In genomic region chr20:63411151-63411897, GRCh38 we compare ENCODE assay signal across 24 cellular contexts. TPM values are rescaled to one million over a fixed set of nuclear protein-coding genes. Genes with fewer than 3 reads are reported as not detected.
DNase-seq lines count a peak whose midpoint lies in the region; ATAC-seq, FAIRE-seq and TF ChIP-seq lines count a peak whose summit lies in the region.
"Had no signal": no experiment of that assay in that cellular context is flagged by ENCODE, and none has a peak within 500 bp of the region (broad histone marks: within the 10 kb centered on the region; RNA-seq: fewer than 3 reads in every experiment).

No MANE protein-coding gene starts in this region.

- H2BK12ac ChIP-seq in H9 (ENCODE audit: insufficient read length, low read depth, low read length), result no peak overlapping the region

- no peaks in the 10 kb centered on the region for H3K79me2 ChIP-seq in HepG2 (ENCODE audit: insufficient read depth, low read length)
- no peaks in the 10 kb centered on the region for H3K79me2 ChIP-seq in H9 (ENCODE audit: insufficient read depth, low read length)

- H3K36me3 ChIP-seq in HepG2 (replicated peaks in 1 of 2; ENCODE audit: control insufficient read depth in 1 of 2, insufficient read depth in 2 of 2, low read length in 2 of 2), result no peaks in the 10 kb centered on the region
- H3K36me3 ChIP-seq in right lobe of liver, result no peaks in the 10 kb centered on the region
- no peaks in the 10 kb centered on the region for H3K36me3 ChIP-seq in CD8-positive, alpha-beta memory T cell (ENCODE audit: insufficient read depth, low read length)

- no peak for TF ChIP-seq POLR2A in HepG2 (IDR thresholded peaks at IDR 0.05; ENCODE audit: insufficient read depth in 1 of 2, low read depth in 2 of 2, low read length in 2 of 2)
- TF ChIP-seq POLR2A in right lobe of liver (IDR thresholded peaks at IDR 0.05), result no peak

- no peak overlapping the region for H3K23ac ChIP-seq in H9 (ENCODE audit: insufficient read length, low read depth, low read length)

- FAIRE-seq in HepG2 (lab: Jason Lieb, UNC), result no peak
- FAIRE-seq: D721Med had no signal

- no peak for TF ChIP-seq CTCF in HepG2 (CRISPR knock-in tag; IDR thresholded peaks at IDR 0.05)
- TF ChIP-seq CTCF in right lobe of liver (IDR thresholded peaks at IDR 0.05), result no peak
- TF ChIP-seq CTCF in H9 (conservative IDR thresholded peaks at IDR 0.05), result peak; percentile 25; the same call in 1 of the 3 replicates
- no peak for TF ChIP-seq CTCF in glutamatergic neuron (IDR thresholded peaks at IDR 0.05; ENCODE audit: partially characterized antibody, unreplicated experiment)

- in situ Hi-C loops in HepG2 (cut with HindIII; ENCODE audit: extremely low pct_ligation_motif_present, low pct_unique_long_range_greater_than_20kb), result no loop called here

- no peak overlapping the region for H3K56ac ChIP-seq in H9 (ENCODE audit: insufficient read length, low read depth, low read length)

- no peak overlapping the region for H2AFZ ChIP-seq in HepG2 (ENCODE audit: low read length)
- H2AFZ ChIP-seq in H9 (ENCODE audit: low read length), result no peak overlapping the region

- DNase-seq in HepG2 (ENCODE audit: low spot score) (no peak), right lobe of liver (no peak), H9 (no peak), glutamatergic neuron (no peak), globus pallidus (ENCODE audit: low spot score) (no peak)
- DNase-seq in CD8-positive, alpha-beta memory T cell, result no peak
- DNase-seq: ACHN; DMS53; GF-D8; H7; Kasumi-1; NCI-H1694; NCI-H2171; NCI-H345; NCI-H524; NCI-H774; NK-92 treated with Interleukin-12 subunit alpha and Interleukin-12 subunit beta, amount 100 ng/mL, for 24 hours; SIG-M5; SK-N-SH had no signal

- whole genome bisulfite sequencing in HepG2 (ENCODE audit: low lambda C conversion rate), result 36% methylated on average over 16 of the region's 27 CpGs
- 20% methylated on average over 4 of the region's 27 CpGs for WGBS in right lobe of liver (ENCODE audit: insufficient coverage, low coverage, low lambda C conversion rate, missing lambda C conversion rate)
- WGBS in H9 (ENCODE audit: extremely low coverage, insufficient read length, low lambda C conversion rate), result no CpG with 5 or more reads among the region's 27 CpGs

- H2BK5ac ChIP-seq in H9 (ENCODE audit: insufficient read length, low read length), result no peak overlapping the region

- H3K4me3 Mint-ChIP-seq in H9 (0 out of 5 replicates have a peak overlapping the region, but pooled peaks of 1 of the 2 experiments have one; percentile 3), glutamatergic neuron (ENCODE audit: unreplicated experiment) (no peak overlapping the region)
- H3K4me3 Mint-ChIP-seq in CD8-positive, alpha-beta memory T cell, result no peak overlapping the region

- intact Hi-C loops in HepG2 (cut with micrococcal nuclease; ENCODE audit: unreplicated experiment) (no loop called here), right lobe of liver (cut with DNase I) (no loop called here)

- no peak overlapping the region for H3K9ac ChIP-seq in HepG2 (ENCODE audit: insufficient read depth, low read depth, low read length)
- H3K9ac ChIP-seq in H9 (ENCODE audit: extremely low read depth, insufficient read length, low read length), result no peak overlapping the region
- H3K9ac ChIP-seq: SK-N-SH had no signal

- H3K79me1 ChIP-seq in H9 (ENCODE audit: insufficient read depth, low read depth, low read length, poor library complexity, severe bottlenecking), result no peaks in the 10 kb centered on the region

- no peak overlapping the region for H4K5ac ChIP-seq in H9 (ENCODE audit: insufficient read length, low read depth, low read length)

- H3K9me3 Mint-ChIP-seq in H9 (no peaks in the 10 kb centered on the region), glutamatergic neuron (ENCODE audit: unreplicated experiment) (peaks cover 16% of the 10 kb centered on the region)
- no peaks in the 10 kb centered on the region for H3K9me3 Mint-ChIP-seq in CD8-positive, alpha-beta memory T cell

- TF ChIP-seq EP300 in HepG2 (IDR thresholded peaks at IDR 0.05; ENCODE audit: low read depth in 2 of 2, low read length in 2 of 2) (no peak), HepG2 (CRISPR knock-in tag; IDR thresholded peaks at IDR 0.05; ENCODE audit: borderline replicate concordance) (no peak)

- H3K27me3 ChIP-seq in HepG2 (ENCODE audit: control insufficient read depth in 1 of 2, insufficient read depth in 2 of 2, low read length in 2 of 2) (peaks cover 53 to 92% of the 10 kb centered on the region in 2 experiments), right lobe of liver (no peaks in the 10 kb centered on the region), H9 (ENCODE audit: insufficient read depth, low read length) (no peaks in the 10 kb centered on the region)
- no peaks in the 10 kb centered on the region for H3K27me3 ChIP-seq in CD8-positive, alpha-beta memory T cell (ENCODE audit: insufficient read depth, low read length, poor library complexity, severe bottlenecking)

- H3K4me2 ChIP-seq in HepG2 (ENCODE audit: low read depth, low read length), result no peak overlapping the region
- no peak overlapping the region for H3K4me2 ChIP-seq in H9 (ENCODE audit: insufficient read depth, insufficient read length, low read length)
- H3K4me2 ChIP-seq: SK-N-SH had no signal

- H3K27me3 Mint-ChIP-seq in H9 (ENCODE audit: low read depth), result no peaks in the 10 kb centered on the region
- H3K27me3 Mint-ChIP-seq in glutamatergic neuron (ENCODE audit: unreplicated experiment), result peaks cover 11% of the 10 kb centered on the region
- peaks cover 4 to 5% of the 10 kb centered on the region in 2 donors for H3K27me3 Mint-ChIP-seq in CD8-positive, alpha-beta memory T cell

- H3K27ac Mint-ChIP-seq in H9, result peak overlapping the region in 1 of 3 experiments; percentile 80; a peak in 2 of 7 replicates
- H3K27ac Mint-ChIP-seq in glutamatergic neuron (ENCODE audit: unreplicated experiment), result peak overlapping the region; percentile 28
- H3K27ac Mint-ChIP-seq in CD8-positive, alpha-beta memory T cell, result no peak overlapping the region

- H3K4me1 Mint-ChIP-seq in H9 (peaks cover 0 to 11% of the 10 kb centered on the region in 2 experiments; a peak in 2 of 4 replicates), glutamatergic neuron (ENCODE audit: low read depth, unreplicated experiment) (peaks cover 13% of the 10 kb centered on the region)
- H3K4me1 Mint-ChIP-seq in CD8-positive, alpha-beta memory T cell, result peaks cover 0 to 4% (median 2%) of the 10 kb centered on the region in 3 donors

- no peak overlapping the region for H4K91ac ChIP-seq in H9 (ENCODE audit: insufficient read length, low read depth, low read length)

- no peak overlapping the region for H4K8ac ChIP-seq in H9 (replicated peaks; ENCODE audit: insufficient read length, low read depth, low read length)

- POLR2A ChIA-PET in HepG2 (lab: Yijun Ruan, JAX), result no interaction called here
- POLR2A ChIA-PET in CD8-positive, alpha-beta memory T cell (lab: Charles Lee), result no interaction called here

- H2BK120ac ChIP-seq in H9 (ENCODE audit: low read depth, low read length, poor library complexity, severe bottlenecking), result no peak overlapping the region

- no peak overlapping the region for H3K4me3 ChIP-seq in HepG2 (replicated peaks in 1 of 3; ENCODE audit: insufficient read depth in 1 of 3, low read depth in 2 of 3, low read length in 3 of 3)
- no peak overlapping the region for H3K4me3 ChIP-seq in right lobe of liver
- no peak overlapping the region for H3K4me3 ChIP-seq in CD8-positive, alpha-beta memory T cell (ENCODE audit: low read length)

- H4K20me1 ChIP-seq in HepG2 (ENCODE audit: insufficient read depth, low read length) (peaks cover 6% of the 10 kb centered on the region; the same call in 1 of the 2 replicates), H9 (ENCODE audit: control insufficient read depth, insufficient read depth, insufficient read length) (no peaks in the 10 kb centered on the region)

- H2BK20ac ChIP-seq in H9 (ENCODE audit: low read depth, low read length, poor library complexity, severe bottlenecking), result no peak overlapping the region

- H3K27ac ChIP-seq in HepG2 (ENCODE audit: extremely low read length, insufficient read depth, low read length) (no peak overlapping the region), right lobe of liver (no peak overlapping the region), H9 (ENCODE audit: insufficient read length, low read depth, low read length) (no peak overlapping the region)
- H3K27ac ChIP-seq in CD8-positive, alpha-beta memory T cell (ENCODE audit: low read depth, low read length), result no peak overlapping the region
- H3K27ac ChIP-seq: C4-2B, RWPE1 had no signal

- no peak overlapping the region for H3T11ph ChIP-seq in H9 (ENCODE audit: low read length)

- no peak for TF ChIP-seq RAD21 in HepG2 (CRISPR knock-in tag; IDR thresholded peaks at IDR 0.05)

- no peak overlapping the region for H3K4ac ChIP-seq in H9 (ENCODE audit: low read depth, low read length)

- no peak overlapping the region for H3K14ac ChIP-seq in H9 (ENCODE audit: insufficient read depth, low read length)

- CTCF ChIA-PET in HepG2 (lab: Yijun Ruan, JAX; ENCODE audit: low intra/inter-chr PET ratio, low total read pairs), result no interaction called here
- CTCF ChIA-PET in CD8-positive, alpha-beta memory T cell (lab: Charles Lee), result no interaction called here

- BruUV-seq in HepG2 (replicated peaks; lab: Mats Ljungman, UMichigan), result no TSS peak

- ATAC-seq in HepG2 (peak; percentile 9; the same call in 1 of the 3 replicates), right lobe of liver (no peak), GM19395 (IDR thresholded peaks at IDR 0.05; ENCODE audit: unreplicated experiment) (no peak)

- H2BK15ac ChIP-seq in H9 (ENCODE audit: low read depth, low read length), result no peak overlapping the region

- H3K18ac ChIP-seq in H9 (ENCODE audit: insufficient read length, low read depth, low read length), result no peak overlapping the region

- H2AK5ac ChIP-seq in H9 (ENCODE audit: insufficient read length, low read length), result no peak overlapping the region

- H3K23me2 ChIP-seq in H9 (ENCODE audit: insufficient read length, low read depth, low read length, poor library complexity, severe bottlenecking), result no peaks in the 10 kb centered on the region

- H3K36me3 Mint-ChIP-seq in H9 (ENCODE audit: insufficient read depth in 1 of 3, low read depth in 3 of 3) (peaks cover 0 to 4% (median 2%) of the 10 kb centered on the region in 3 experiments; a peak in 2 of 7 replicates), glutamatergic neuron (ENCODE audit: unreplicated experiment) (no peaks in the 10 kb centered on the region)
- no peaks in the 10 kb centered on the region for H3K36me3 Mint-ChIP-seq in CD8-positive, alpha-beta memory T cell

- H3K9me3 ChIP-seq in HepG2 (ENCODE audit: low read length) (no peaks in the 10 kb centered on the region), right lobe of liver (no peaks in the 10 kb centered on the region), H9 (ENCODE audit: control insufficient read depth, low read depth, low read length) (no peaks in the 10 kb centered on the region)
- H3K9me3 ChIP-seq in CD8-positive, alpha-beta memory T cell (ENCODE audit: low read length), result no peaks in the 10 kb centered on the region
- H3K9me3 ChIP-seq: SK-N-SH had no signal

- H3K4me1 ChIP-seq in HepG2 (ENCODE audit: insufficient read depth, low read length) (no peaks in the 10 kb centered on the region), right lobe of liver (no peaks in the 10 kb centered on the region), H9 (ENCODE audit: insufficient read depth, low read length) (no peaks in the 10 kb centered on the region)
- H3K4me1 ChIP-seq in CD8-positive, alpha-beta memory T cell (ENCODE audit: insufficient read depth, low read length), result no peaks in the 10 kb centered on the region

RNA-seq across cellular contexts. Expression of gene CHRNA4, which starts 50.2 kb away (rescaled TPM):
- total RNA-seq in HepG2 (2016; rRNA removed; fragmentation: Illumina TruSeq; extraction: Trizol) (not detected in 2 replicates), right lobe of liver (100 to 1,000 TPM in 1 of 6 experiments, 10 to 100 TPM in 3, 1 to 10 TPM in 2; 4.6 to 165 (median 26.8) TPM), H9 (2021) (1.1 and 2.5 TPM in 2 replicates), glutamatergic neuron (ENCODE audit: unreplicated experiment) (165 TPM)
- total RNA-seq in HepG2 (2016; cell fraction: cytosol; rRNA removed; fragmentation: Illumina TruSeq; extraction: Trizol; ENCODE audit: low read depth), result not detected in 2 replicates
- not detected in 2 replicates for total RNA-seq in HepG2 (2016; cell fraction: insoluble cytoplasmic fraction; rRNA removed; fragmentation: Illumina TruSeq; extraction: Trizol)
- total RNA-seq in HepG2 (2016; cell fraction: membrane; rRNA removed; fragmentation: Illumina TruSeq; extraction: Trizol), result not detected in 2 replicates
- total RNA-seq in HepG2 (2016; cell fraction: nucleus; rRNA removed; fragmentation: Illumina TruSeq; extraction: Trizol), result not detected in 2 replicates
- not detected in 2 replicates for polyA plus RNA-seq in HepG2 (2011; rRNA removed)
- 0.06 TPM in 1 of 2 replicates, not detected in the other for polyA plus RNA-seq in HepG2 (2011; cell fraction: cytosol; rRNA removed)
- 0.10 and 0.14 TPM in 2 replicates for polyA plus RNA-seq in HepG2 (2011; cell fraction: nucleus; rRNA removed)
- 0.11 TPM in 1 of 2 replicates, not detected in the other for polyA plus RNA-seq in HepG2 (2012)
- not detected in 2 replicates for polyA plus RNA-seq in HepG2 (2016; cell fraction: cytosol; fragmentation: Illumina TruSeq; extraction: Trizol; ENCODE audit: low read depth)
- not detected in 2 replicates for polyA plus RNA-seq in HepG2 (2016; cell fraction: insoluble cytoplasmic fraction; fragmentation: Illumina TruSeq; extraction: Trizol; ENCODE audit: low read depth)
- polyA plus RNA-seq in HepG2 (2016; cell fraction: membrane; fragmentation: Illumina TruSeq; extraction: Trizol; ENCODE audit: low read depth), result not detected in 2 replicates
- not detected in 2 replicates for polyA plus RNA-seq in HepG2 (2016; cell fraction: nucleus; fragmentation: Illumina TruSeq; extraction: Trizol; ENCODE audit: insufficient read depth, low read depth)
- not detected in 2 replicates for polyA minus RNA-seq in HepG2 (2011; rRNA and poly(A)+ RNA removed; ENCODE audit: low replicate concordance)
- polyA minus RNA-seq in HepG2 (2011; cell fraction: cytosol; rRNA and poly(A)+ RNA removed), result not detected in 2 replicates
- not detected in 2 replicates for polyA minus RNA-seq in HepG2 (2011; cell fraction: nucleus; rRNA and poly(A)+ RNA removed)
- total RNA-seq in CD8-positive, alpha-beta memory T cell, result not detected
- not detected for polyA plus RNA-seq in CD8-positive, alpha-beta memory T cell
- total RNA-seq: MCF 10A had no signal
- polyA plus RNA-seq: SK-N-SH had no signal
